Comparison of ENCODE assay signal across 24 cellular contexts in genomic region chr10:34081948-34082347, GRCh38.
DNase-seq lines count a peak whose midpoint lies in the region; ATAC-seq and TF ChIP-seq lines count a peak whose summit lies in the region.
"Had no signal": no experiment of that assay in that cellular context is flagged by ENCODE, and none has a peak within 500 bp of the region (broad histone marks: within the 10 kb centered on the region; RNA-seq: fewer than 3 reads in every experiment).

No MANE protein-coding gene starts in this region.

- no peaks in the 10 kb centered on the region for H3K4me1 ChIP-seq in A673 (ENCODE audit: insufficient read depth, low read length, poor library complexity, severe bottlenecking)
- H3K4me1 ChIP-seq: HAP-1 had no signal

- ATAC-seq in HG03457 (IDR thresholded peaks at IDR 0.05; ENCODE audit: unreplicated experiment): no peak
- ATAC-seq in GM19023 (IDR thresholded peaks at IDR 0.05; ENCODE audit: unreplicated experiment): no peak
- ATAC-seq: mucosa of descending colon had no signal

- in situ Hi-C loops in SK-MEL-5 (cut with HindIII; ENCODE audit: low pct_unique_long_range_greater_than_20kb, low sequenced_read_pairs): no loop called here

- CTCF ChIA-PET in A673 (lab: Charles Lee): interaction anchor here (1.0 to 1.1 kb wide), 2 partner anchors 309 to 556 kb away, joined by 3 read pairs; no protein-coding TSS in a partner anchor

- H3K36me3 ChIP-seq in A673 (ENCODE audit: insufficient read depth, low read length, poor library complexity, severe bottlenecking) (no peaks in the 10 kb centered on the region), H7 (replicated peaks; ENCODE audit: control insufficient read depth, insufficient read depth, low read length) (no peaks in the 10 kb centered on the region)
- H3K36me3 ChIP-seq: HAP-1, neutrophil, WERI-Rb-1 had no signal

- TF ChIP-seq CTCF in A673 (conservative IDR thresholded peaks at IDR 0.05; ENCODE audit: low read depth, low read length): peak; percentile 45; the same call in 1 of the 2 replicates

- H3K27ac ChIP-seq in A673 (ENCODE audit: low read depth, low read length, poor library complexity, severe bottlenecking): no peak overlapping the region
- H3K27ac ChIP-seq: epithelial cell of prostate, neutrophil, WERI-Rb-1 had no signal

- POLR2A ChIA-PET in A673 (lab: Charles Lee; ENCODE audit: low non-redundant PET): no interaction called here

- peaks cover 5% of the 10 kb centered on the region for H3K9me3 ChIP-seq in A673 (ENCODE audit: low read depth, low read length, poor library complexity, severe bottlenecking)
- H3K9me3 ChIP-seq: neutrophil had no signal

- no peak overlapping the region for H3K4me3 ChIP-seq in A673 (ENCODE audit: low read depth, low read length, poor library complexity, severe bottlenecking)
- H3K4me3 ChIP-seq in H7 (ENCODE audit: insufficient read depth, low read depth, low read length): no peak overlapping the region
- H3K4me3 ChIP-seq: HAP-1, mucosa of descending colon had no signal

- intact Hi-C loops in A673 (cut with micrococcal nuclease; ENCODE audit: unreplicated experiment): no loop called here

- H3K27me3 ChIP-seq in A673 (replicated peaks; ENCODE audit: insufficient read depth, low read depth, low read length, poor library complexity): no peaks in the 10 kb centered on the region
- no peaks in the 10 kb centered on the region for H3K27me3 ChIP-seq in H7 (ENCODE audit: control insufficient read depth, insufficient read depth, low read length)
- H3K27me3 ChIP-seq: neutrophil had no signal

- DNase-seq in A673 (ENCODE audit: low spot score): peak; percentile 17
- DNase-seq in H7: peak; percentile 54
- DNase-seq in SK-MEL-5 (ENCODE audit: low read depth, low spot score): peak; percentile 19
- peak; percentile 43 for DNase-seq in iPS-NIHi7 (ENCODE audit: extremely low spot score)
- no peak for DNase-seq in NCI-H748 treated with DMSO at 0.1 percent for 48 hours (lab: John Stamatoyannopoulos, UW)
- DNase-seq in NCI-H1105 (lab: John Stamatoyannopoulos, UW): no peak
- DNase-seq: ACHN; activated CD4-positive, alpha-beta T cell treated with anti-CD3 and anti-CD28 coated beads, Interleukin-2, amount 50 U/mL, for 4 hours; activated gamma-delta T cell; CD4-positive, CD25-positive, alpha-beta regulatory T cell; DMS153; foreskin fibroblast; mucosa of descending colon; NCI-H1694 treated with DMSO at 0.1 percent for 48 hours; OCI-M1; retina; SIG-M5; T-helper 2 cell; WERI-Rb-1 had no signal

- no TSS peak for BruUV-seq in A673 (replicated peaks; lab: Mats Ljungman, UMichigan)

Comparison
In these comparisons a context has a peak if more than half of its experiments do, and no peak if none do; other contexts are left out.
1. DNase-seq: peak in A673 (single experiment), H7 (single experiment), SK-MEL-5 (single experiment) and iPS-NIHi7 (single experiment); none in NCI-H748 treated with DMSO at 0.1 percent for 48 hours (single experiment) and NCI-H1105 (single experiment).